ENCODE assay signal across 10 cellular contexts in the genomic region with DNA sequence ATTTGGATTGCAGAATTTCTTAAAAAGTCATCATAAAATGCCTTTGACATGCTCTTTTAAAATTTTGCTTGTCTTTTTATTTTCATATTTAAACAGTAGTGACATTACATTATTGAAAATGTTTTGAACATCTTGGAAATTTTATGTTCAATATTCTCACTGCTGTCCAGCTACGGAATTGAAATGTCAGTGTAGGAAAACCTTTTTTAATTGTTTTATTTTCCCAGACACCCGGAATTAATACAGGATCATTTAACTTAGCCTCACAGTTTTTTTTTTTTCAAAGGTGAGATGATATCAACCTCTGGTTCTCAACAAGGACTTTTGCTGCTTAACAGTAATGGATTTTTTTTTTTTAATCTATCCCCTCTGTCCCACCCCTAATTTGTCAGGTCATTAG. TPM values are rescaled to one million over a fixed set of nuclear protein-coding genes. Genes with fewer than 3 reads are reported as not detected.
DNase-seq lines count a peak whose midpoint lies in the region; ATAC-seq and TF ChIP-seq lines count a peak whose summit lies in the region.
"Had no signal": no experiment of that assay in that cellular context is flagged by ENCODE, and none has a peak within 500 bp of the region (broad histone marks: within the 10 kb centered on the region; RNA-seq: fewer than 3 reads in every experiment).

No MANE protein-coding gene starts in this region.

- TF ChIP-seq CTCF in DOHH2 (IDR thresholded peaks at IDR 0.05; ENCODE audit: low read depth, low read length, poor library complexity, severe bottlenecking) = no peak
- TF ChIP-seq CTCF in KMS-11 (conservative IDR thresholded peaks at IDR 0.05; ENCODE audit: low read depth, low read length) = no peak
- no peak for TF ChIP-seq CTCF in neural cell (IDR thresholded peaks at IDR 0.05; ENCODE audit: poor library complexity, severe bottlenecking)
- TF ChIP-seq CTCF in testis (IDR thresholded peaks at IDR 0.05) = no peak

- no peaks in the 10 kb centered on the region for H3K27me3 Mint-ChIP-seq in central memory CD8-positive, alpha-beta T cell

- peak overlapping the region; percentile 78 for H3K27ac Mint-ChIP-seq in central memory CD8-positive, alpha-beta T cell (ENCODE audit: low read depth)

- no peak for DNase-seq in central memory CD8-positive, alpha-beta T cell (ENCODE audit: low spot score in 2 of 2)
- no peak for DNase-seq in NCI-H1417 treated with DMSO at 0.1 percent for 48 hours (lab: John Stamatoyannopoulos, UW)
- no peak for DNase-seq in testis
- DNase-seq: NCI-H1417 had no signal

- H3K9me3 ChIP-seq in DOHH2 (ENCODE audit: control insufficient read depth, insufficient read depth, low read length) = no peaks in the 10 kb centered on the region
- no peaks in the 10 kb centered on the region for H3K9me3 ChIP-seq in neural cell (ENCODE audit: low read length)
- no peaks in the 10 kb centered on the region for H3K9me3 ChIP-seq in testis
- H3K9me3 ChIP-seq: vagina had no signal

- no peaks in the 10 kb centered on the region for H3F3A ChIP-seq in DOHH2 (ENCODE audit: control insufficient read depth, insufficient read depth)
- H3F3A ChIP-seq in neural cell (ENCODE audit: insufficient read depth, low read length, poor library complexity, severe bottlenecking) = no peaks in the 10 kb centered on the region

- H4K20me1 ChIP-seq in DOHH2 (ENCODE audit: control insufficient read depth, insufficient read depth, low read depth, low read length) (peaks cover 58% of the 10 kb centered on the region), KMS-11 (ENCODE audit: insufficient read depth) (peaks cover 8% of the 10 kb centered on the region), neural cell (ENCODE audit: insufficient read depth) (peaks cover 4% of the 10 kb centered on the region)

- TF ChIP-seq RAD21 in neural cell (conservative IDR thresholded peaks at IDR 0.05) = no peak

- H3K9me3 Mint-ChIP-seq in central memory CD8-positive, alpha-beta T cell = no peaks in the 10 kb centered on the region

- 71% methylated on average over 2 of the region's 2 CpGs for WGBS in testis, 2 donors

- H3K4me3 ChIP-seq in DOHH2 (ENCODE audit: low read length) (peak overlapping the region; percentile 91), KMS-11 (IDR thresholded peaks at IDR 0.05; ENCODE audit: insufficient read depth, low read depth, low read length) (no peak overlapping the region), neural cell (ENCODE audit: low read length) (peak overlapping the region; percentile 79), testis (no peak overlapping the region)
- H3K4me3 ChIP-seq: vagina had no signal

- no peak overlapping the region for H3K4me3 Mint-ChIP-seq in central memory CD8-positive, alpha-beta T cell

- H2AFZ ChIP-seq in KMS-11 (ENCODE audit: low read depth) (no peak overlapping the region), neural cell (ENCODE audit: low read depth, low read length) (no peak overlapping the region)

- no peak for TF ChIP-seq EP300 in neural cell (conservative IDR thresholded peaks at IDR 0.05; ENCODE audit: poor library complexity, severe bottlenecking)

- H3K4me1 Mint-ChIP-seq in central memory CD8-positive, alpha-beta T cell = peaks cover 79% of the 10 kb centered on the region

- no peak for TF ChIP-seq POLR2A in testis (IDR thresholded peaks at IDR 0.05)

- H3K9me2 ChIP-seq in DOHH2 (replicated peaks; ENCODE audit: control insufficient read depth, low read length) (no peaks in the 10 kb centered on the region), neural cell (ENCODE audit: insufficient read depth, low read length) (no peaks in the 10 kb centered on the region)

- no peak for ATAC-seq in central memory CD8-positive, alpha-beta T cell (replicated peaks; ENCODE audit: extremely low read depth, poor library complexity, severe bottlenecking)
- ATAC-seq in HG03565 (IDR thresholded peaks at IDR 0.05; ENCODE audit: unreplicated experiment) = no peak
- ATAC-seq: esophagus mucosa had no signal

- H3K4me1 ChIP-seq in DOHH2 (ENCODE audit: control insufficient read depth, low read length) (peaks cover 73% of the 10 kb centered on the region), KMS-11 (ENCODE audit: low read depth, poor library complexity, severe bottlenecking) (peaks cover 50% of the 10 kb centered on the region), testis (peaks cover 35% of the 10 kb centered on the region)

- H3K36me3 ChIP-seq in DOHH2 (ENCODE audit: control insufficient read depth, low read length) (peaks cover 88% of the 10 kb centered on the region), KMS-11 (ENCODE audit: insufficient read depth) (no peaks in the 10 kb centered on the region), neural cell (ENCODE audit: insufficient read depth, low read length) (peaks cover 3% of the 10 kb centered on the region), testis (ENCODE audit: low read depth, missing control alignments) (no peaks in the 10 kb centered on the region)

- peaks cover 59% of the 10 kb centered on the region for H3K36me3 Mint-ChIP-seq in central memory CD8-positive, alpha-beta T cell (ENCODE audit: insufficient read depth)

- intact Hi-C loops in testis (cut with DNase I; ENCODE audit: low total_unique reads) = loop anchor here (10.0 kb wide), 1 partner anchor 62 kb away; the partner anchor contains the start of gene LAMTOR5

- H3K27me3 ChIP-seq in DOHH2 (ENCODE audit: control insufficient read depth, low read length) (no peaks in the 10 kb centered on the region), KMS-11 (ENCODE audit: insufficient read depth, low read depth) (no peaks in the 10 kb centered on the region), neural cell (ENCODE audit: insufficient read depth, low read depth, low read length) (no peaks in the 10 kb centered on the region), testis (no peaks in the 10 kb centered on the region)
- H3K27me3 ChIP-seq: vagina had no signal

- H3K27ac ChIP-seq in DOHH2 (ENCODE audit: low read depth, low read length) (no peak overlapping the region), KMS-11 (no peak overlapping the region; the same call in 1 of the 2 replicates), neural cell (ENCODE audit: low read length) (no peak overlapping the region), testis (no peak overlapping the region)
- H3K27ac ChIP-seq: vagina had no signal

- H3K9ac ChIP-seq in KMS-11 = no peak overlapping the region
- H3K9ac ChIP-seq in neural cell (ENCODE audit: low read length) = no peak overlapping the region

- H3K79me2 ChIP-seq in DOHH2 (ENCODE audit: control insufficient read depth, low read length) (peaks cover 90% of the 10 kb centered on the region), KMS-11 (ENCODE audit: insufficient read depth, low read depth) (peaks cover 64% of the 10 kb centered on the region), neural cell (replicated peaks; ENCODE audit: insufficient read depth, low read length) (peaks cover 63% of the 10 kb centered on the region)

- peak overlapping the region; percentile 74 for H3K4me2 ChIP-seq in DOHH2 (ENCODE audit: low read length)
- peak overlapping the region; percentile 74 for H3K4me2 ChIP-seq in KMS-11
- H3K4me2 ChIP-seq in neural cell (ENCODE audit: low read length) = peak overlapping the region; percentile 33

TF ChIP-seq in neural cell, 6 proteins besides CTCF, POLR2A, EP300 and RAD21:
- no peak for TF ChIP-seq REST (IDR thresholded peaks at IDR 0.05; ENCODE audit: borderline replicate concordance)
- no peak for TF ChIP-seq POLR2AphosphoS5 (IDR thresholded peaks at IDR 0.05)
- no peak for TF ChIP-seq TAF1 (IDR thresholded peaks at IDR 0.05; ENCODE audit: low read depth)
- no peak for TF ChIP-seq SMC3 (conservative IDR thresholded peaks at IDR 0.05; ENCODE audit: poor library complexity)
- TF ChIP-seq EZH2 (IDR thresholded peaks at IDR 0.05; ENCODE audit: borderline replicate concordance, insufficient read depth, low read length, poor library complexity, severe bottlenecking) = no peak
- TF ChIP-seq MXI1 (conservative IDR thresholded peaks at IDR 0.05; ENCODE audit: poor library complexity, severe bottlenecking) = no peak

RNA-seq across cellular contexts. Expression of gene RBM15, which starts 4.1 kb away (rescaled TPM):
- polyA plus RNA-seq in neural cell (8.1 and 9.0 TPM in 2 replicates), testis (ENCODE audit: insufficient read depth, low read depth, low replicate concordance) (22.2 TPM)
- 74.3 and 78.1 TPM in 2 replicates for polyA minus RNA-seq in neural cell
- 10 to 100 TPM; 72.8 to 80.2 TPM for total RNA-seq in testis

RNA-seq across cellular contexts. Expression of gene SLC16A4, which starts 47.6 kb away (rescaled TPM):
- polyA plus RNA-seq in neural cell (0.50 and 1.2 TPM in 2 replicates), testis (ENCODE audit: insufficient read depth, low read depth, low replicate concordance) (17.4 TPM)
- polyA minus RNA-seq in neural cell = 0.46 and 0.49 TPM in 2 replicates
- total RNA-seq in testis = 1 to 10 TPM; 5.8 to 8.2 TPM

Comparison
In these comparisons a context has a peak if more than half of its experiments do, and no peak if none do; other contexts are left out.
1. H3K4me3 ChIP-seq: peak in DOHH2 (single experiment) and neural cell (single experiment); none in KMS-11 (single experiment) and testis (0 of 2).
2. Peak in every context shown above with its lines, with median percentiles within 50 percentile points of each other: H3K4me2 ChIP-seq.